Comparison of ENCODE assay signal across 22 cellular contexts in the genomic region with DNA sequence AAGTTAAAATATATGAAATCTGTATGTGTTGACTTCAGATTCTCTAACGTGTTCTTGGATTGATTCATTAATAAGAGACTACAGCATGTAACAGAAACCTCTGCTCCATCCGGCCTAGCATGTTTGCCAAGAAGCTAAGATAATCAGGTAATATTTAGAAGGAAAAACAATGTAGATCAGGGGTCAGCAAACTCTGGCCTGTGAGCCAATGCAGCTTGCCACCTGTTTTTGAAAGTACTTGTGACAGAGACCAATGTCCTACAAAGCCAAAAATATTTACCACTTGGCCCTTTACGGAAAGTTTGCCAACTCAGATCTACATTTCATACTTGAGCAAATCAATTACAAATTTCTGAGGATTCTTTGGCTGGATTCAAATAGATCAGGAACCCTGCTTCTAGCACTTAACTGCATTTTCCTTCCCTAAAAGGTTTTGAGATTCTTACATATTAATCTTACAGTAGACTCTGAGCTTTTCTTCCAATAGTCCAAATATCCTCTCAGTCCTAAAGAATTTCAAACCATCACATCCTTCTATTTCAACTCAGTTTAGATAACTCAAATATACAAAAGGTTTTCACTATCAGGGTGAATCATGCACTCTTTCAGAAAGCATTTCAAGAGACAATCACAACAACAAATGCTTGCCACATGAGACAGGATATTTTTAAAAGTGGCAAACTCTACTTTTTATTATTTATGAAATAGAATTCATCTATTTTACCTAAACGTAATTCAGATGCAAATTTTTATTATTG. TPM values are rescaled to one million over a fixed set of nuclear protein-coding genes. Genes with fewer than 3 reads are reported as not detected.
A peak's percentile ranks its signal among the peaks of the same experiment; 100 is the strongest.
DNase-seq lines count a peak whose midpoint lies in the region; ATAC-seq and TF ChIP-seq lines count a peak whose summit lies in the region.
"Had no signal": no experiment of that assay in that cellular context is flagged by ENCODE, and none has a peak within 500 bp of the region (broad histone marks: within the 10 kb centered on the region; RNA-seq: fewer than 3 reads in every experiment).

No MANE protein-coding gene starts in this region.

- no peak for TF ChIP-seq CTCF in VCaP (conservative IDR thresholded peaks at IDR 0.05)

- ATAC-seq in left ventricle myocardium superior: peak; percentile 19
- peak; percentile 79 for ATAC-seq in left lobe of liver
- no peak for ATAC-seq in GM21717 (IDR thresholded peaks at IDR 0.05; ENCODE audit: unreplicated experiment)
- ATAC-seq: effector memory CD8-positive, alpha-beta T cell had no signal

- intact Hi-C loops in left ventricle myocardium superior (cut with micrococcal nuclease): no loop called here
- intact Hi-C loops in cardiac septum (cut with DNase I): loop anchor here (5.0 kb wide), 1 partner anchor 90 kb away; no protein-coding TSS in a partner anchor

- peak overlapping the region; percentile 56 for H3K27ac ChIP-seq in VCaP
- H3K27ac ChIP-seq: HL-60, suprapubic skin, vagina had no signal

- no peak for DNase-seq in left ventricle myocardium superior
- DNase-seq in cardiac septum (ENCODE audit: low spot score): no peak
- no peak for DNase-seq in left lobe of liver (ENCODE audit: low spot score)
- no peak for DNase-seq in Kasumi-1 (lab: John Stamatoyannopoulos, UW)
- no peak for DNase-seq in T1000 (lab: John Stamatoyannopoulos, UW)
- no peak for DNase-seq in SIG-M5 (lab: John Stamatoyannopoulos, UW)
- DNase-seq: activated CD4-positive, alpha-beta T cell treated with anti-CD3 and anti-CD28 coated beads, Interleukin-2, amount 50 U/mL, for 4 hours; activated gamma-delta T cell treated with Interleukin-2 at 50 U/mL for 16 hours; CD4-positive, alpha-beta T cell; effector memory CD8-positive, alpha-beta T cell; hypothalamus; kidney; mesendoderm; NCI-H1930; NCI-H446 treated with DMSO at 0.1 percent for 48 hours had no signal

RNA-seq across cellular contexts. Expression of a gene that starts 29.5 kb away (rescaled TPM):
- not detected for total RNA-seq in left ventricle myocardium superior
- total RNA-seq in cardiac septum: not detected
- total RNA-seq in left lobe of liver: not detected
- total RNA-seq: CD4-positive, alpha-beta T cell; kidney; pulmonary artery endothelial cell; T-helper 1 cell treated with Interleukin-12 subunit alpha and Interleukin-12 subunit beta and Interleukin-4 antibody, amounts not matched to agents 30 ng/mL and 1 ng/mL, for 36 hours; vagina had no signal
